ENCODE assay signal across 8 cellular contexts in genomic region chr17:7476474-7476873, GRCh38. TPM values are rescaled to one million over a fixed set of nuclear protein-coding genes. Genes with fewer than 3 reads are reported as not detected.
DNase-seq lines count a peak whose midpoint lies in the region; ATAC-seq and TF ChIP-seq lines count a peak whose summit lies in the region.

No MANE protein-coding gene starts in this region.

- H3K27me3 ChIP-seq in body of pancreas: no peaks in the 10 kb centered on the region
- no peaks in the 10 kb centered on the region for H3K27me3 ChIP-seq in lung (ENCODE audit: control insufficient read depth, insufficient read depth)

- H3K27ac ChIP-seq in body of pancreas (peak overlapping the region; percentile 13 to 99 (median 50)), lung (ENCODE audit: low read depth in 1 of 2, low read length in 1 of 2) (peak overlapping the region; percentile 84 to 99)

- TF ChIP-seq CTCF in HFFc6 (IDR thresholded peaks at IDR 0.05) (no peak), body of pancreas (IDR thresholded peaks at IDR 0.05) (no peak), lung (IDR thresholded peaks at IDR 0.05; ENCODE audit: control extremely low read depth, extremely low read depth) (no peak)

- TF ChIP-seq POLR2A in body of pancreas (IDR thresholded peaks at IDR 0.05): no peak

- ATAC-seq in body of pancreas (no peak), lung (ENCODE audit: insufficient read depth, low FRiP score) (no peak), GM18520 (IDR thresholded peaks at IDR 0.05; ENCODE audit: unreplicated experiment) (no peak), HG03045 (IDR thresholded peaks at IDR 0.05; ENCODE audit: unreplicated experiment) (no peak), GM19452 (IDR thresholded peaks at IDR 0.05; ENCODE audit: unreplicated experiment) (no peak)

- peak overlapping the region; percentile 96 for H3K4me3 Mint-ChIP-seq in HFFc6

- H3K4me1 ChIP-seq in body of pancreas (peaks cover 60% of the 10 kb centered on the region), lung (ENCODE audit: control insufficient read depth in 2 of 2, insufficient read depth in 2 of 2, low read length in 2 of 2) (peaks cover 12 to 31% of the 10 kb centered on the region in 2 donors)

- peaks cover 8% of the 10 kb centered on the region for H3K36me3 Mint-ChIP-seq in HFFc6 (ENCODE audit: low read depth)

- intact Hi-C loops in body of pancreas (cut with DNase I): no loop called here

- H3K27ac Mint-ChIP-seq in HFFc6: peak overlapping the region; percentile 96

- no peaks in the 10 kb centered on the region for H3K9me3 Mint-ChIP-seq in HFFc6

- DNase-seq in 8988T (peak; percentile 50), HFFc6 (peak; percentile 57), body of pancreas (no peak), lung (ENCODE audit: low spot score) (no peak), NCI-H128 (lab: John Stamatoyannopoulos, UW; ENCODE audit: unreplicated experiment) (no peak)

- H3K9me3 ChIP-seq in body of pancreas: no peaks in the 10 kb centered on the region
- no peaks in the 10 kb centered on the region for H3K9me3 ChIP-seq in lung (ENCODE audit: control insufficient read depth in 2 of 2, insufficient read depth in 1 of 2, low read length in 1 of 2)

- WGBS in body of pancreas, 2 donors: 17 to 30% methylated on average over 3 of the region's 3 CpGs
- 33 to 44% methylated on average over 3 of the region's 3 CpGs for WGBS in lung, 2 donors

- H3K4me1 Mint-ChIP-seq in HFFc6 (ENCODE audit: low read depth): peaks cover 50% of the 10 kb centered on the region

- peaks cover 6% of the 10 kb centered on the region for H3K27me3 Mint-ChIP-seq in HFFc6 (ENCODE audit: insufficient read depth)

- H3K4me3 ChIP-seq in body of pancreas (no peak overlapping the region), lung (no peak overlapping the region)

- no peaks in the 10 kb centered on the region for H3K36me3 ChIP-seq in body of pancreas (replicated peaks in 1 of 2; ENCODE audit: insufficient read depth in 1 of 2, low read depth in 2 of 2)
- no peaks in the 10 kb centered on the region for H3K36me3 ChIP-seq in lung (ENCODE audit: control insufficient read depth in 2 of 2, insufficient read depth in 2 of 2, low read length in 2 of 2)

RNA-seq across cellular contexts. Expression of gene ZBTB4, which starts 3.0 kb away (rescaled TPM):
- 10 to 100 TPM; 62.7 to 75.9 (median 68.6) TPM for total RNA-seq in HFFc6 (2021; fragmentation: NEBNext Ultra II Directional; extraction: Animal tissue kit (Norgen Biotek cat#: 25700))
- total RNA-seq in body of pancreas: 10 to 100 TPM; 30.9 to 38.2 TPM
- total RNA-seq in lung: 10 to 100 TPM; 40.4 to 56.4 TPM
- polyA plus RNA-seq in lung: 10 to 100 TPM; 20.1 to 26.5 TPM

RNA-seq across cellular contexts. Expression of gene SLC35G6, which starts 4.8 kb away (rescaled TPM):
- total RNA-seq in HFFc6 (2021; fragmentation: NEBNext Ultra II Directional; extraction: Animal tissue kit (Norgen Biotek cat#: 25700)): not detected
- total RNA-seq in body of pancreas (not detected), lung (not detected)
- not detected for polyA plus RNA-seq in lung

RNA-seq across cellular contexts. Expression of gene POLR2A, which starts 7.7 kb away (rescaled TPM):
- 100 to 1,000 TPM; 111 to 127 (median 118) TPM for total RNA-seq in HFFc6 (2021; fragmentation: NEBNext Ultra II Directional; extraction: Animal tissue kit (Norgen Biotek cat#: 25700))
- 100 to 1,000 TPM in 1 of 2 donors, 10 to 100 TPM in 1; 36.3 to 124 TPM for total RNA-seq in body of pancreas
- 100 to 1,000 TPM; 113 to 129 TPM for total RNA-seq in lung
- polyA plus RNA-seq in lung: 10 to 100 TPM; 37.8 to 40.9 TPM

RNA-seq across cellular contexts. Expression of gene CHRNB1, which starts 31.6 kb away (rescaled TPM):
- 1 to 10 TPM; 2.0 to 2.8 (median 2.4) TPM for total RNA-seq in HFFc6 (2021; fragmentation: NEBNext Ultra II Directional; extraction: Animal tissue kit (Norgen Biotek cat#: 25700))
- total RNA-seq in body of pancreas (1 to 10 TPM; 2.6 to 8.8 TPM), lung (10 to 100 TPM; 10.5 to 10.7 TPM)
- 10 to 100 TPM in 1 of 2 donors, 1 to 10 TPM in 1; 7.0 to 11.9 TPM for polyA plus RNA-seq in lung

RNA-seq across cellular contexts. Expression of gene FGF11, which starts 37.2 kb away (rescaled TPM):
- total RNA-seq in HFFc6 (2021; fragmentation: NEBNext Ultra II Directional; extraction: Animal tissue kit (Norgen Biotek cat#: 25700)): under 1 TPM in 3 of 6 experiments, not detected in 3; 0.10 to 0.31 (median 0.24) TPM
- 1 to 10 TPM in 1 of 2 donors, not detected in 1; 2.1 TPM for total RNA-seq in body of pancreas
- 1 to 10 TPM in 1 of 2 donors, under 1 TPM in 1; 0.52 to 3.5 TPM for total RNA-seq in lung
- polyA plus RNA-seq in lung: under 1 TPM; 0.47 to 0.79 TPM

Comparison
In these comparisons a context has a peak if more than half of its experiments do, and no peak if none do; other contexts are left out.
1. DNase-seq: peak in 8988T (single experiment) and HFFc6 (single experiment); none in body of pancreas (0 of 4), lung (single experiment) and NCI-H128 (single experiment).